Comparison of ENCODE assay signal across 8 cellular contexts in genomic region chr6:158026901-158027589, GRCh38. TPM values are rescaled to one million over a fixed set of nuclear protein-coding genes. Genes with fewer than 3 reads are reported as not detected.
DNase-seq lines count a peak whose midpoint lies in the region; ATAC-seq and TF ChIP-seq lines count a peak whose summit lies in the region.

No MANE protein-coding gene starts in this region.

- H3K27ac ChIP-seq in DOHH2 (ENCODE audit: low read depth, low read length): no peak overlapping the region
- no peak overlapping the region for H3K27ac ChIP-seq in endodermal cell (ENCODE audit: low read depth, low read length)
- H3K27ac ChIP-seq in rectal smooth muscle tissue (ENCODE audit: low read depth, low read length): peak overlapping the region; percentile 42

- no peaks in the 10 kb centered on the region for H3F3A ChIP-seq in DOHH2 (ENCODE audit: control insufficient read depth, insufficient read depth)
- no peaks in the 10 kb centered on the region for H3F3A ChIP-seq in Loucy (ENCODE audit: low read depth)

- H3K9ac ChIP-seq in Loucy (ENCODE audit: low read depth, low read length, poor library complexity, severe bottlenecking): peak overlapping the region; percentile 61
- H3K9ac ChIP-seq in endodermal cell (ENCODE audit: extremely low read depth, low read length, poor library complexity, severe bottlenecking): peak overlapping the region; percentile 11
- H3K9ac ChIP-seq in rectal smooth muscle tissue (ENCODE audit: low read length): no peak overlapping the region

- no peaks in the 10 kb centered on the region for H3K27me3 Mint-ChIP-seq in endodermal cell (ENCODE audit: insufficient read depth)

- H3K4me1 Mint-ChIP-seq in endodermal cell: peaks cover 7% of the 10 kb centered on the region

- peaks cover 10% of the 10 kb centered on the region for H3K4me1 ChIP-seq in DOHH2 (ENCODE audit: control insufficient read depth, low read length)
- H3K4me1 ChIP-seq in Loucy (ENCODE audit: insufficient read depth, low read length, poor library complexity, severe bottlenecking): peaks cover 37% of the 10 kb centered on the region
- no peaks in the 10 kb centered on the region for H3K4me1 ChIP-seq in endodermal cell (ENCODE audit: control insufficient read depth, insufficient read depth, low read length)
- peaks cover 13% of the 10 kb centered on the region for H3K4me1 ChIP-seq in rectal smooth muscle tissue (ENCODE audit: control insufficient read depth, insufficient read depth, low read length)

- H4K20me1 ChIP-seq in DOHH2 (ENCODE audit: control insufficient read depth, insufficient read depth, low read depth, low read length) (no peaks in the 10 kb centered on the region), Loucy (ENCODE audit: insufficient read depth, low read length, poor library complexity, severe bottlenecking) (peaks cover 13% of the 10 kb centered on the region)

- H2AFZ ChIP-seq in Loucy (ENCODE audit: low read length): 0 out of 2 replicates have a peak overlapping the region, but pooled peaks have one; percentile 16

- peak overlapping the region; percentile 52 for H3K4me2 ChIP-seq in DOHH2 (ENCODE audit: low read length)
- peak overlapping the region; percentile 87 for H3K4me2 ChIP-seq in Loucy (ENCODE audit: low read depth, low read length, poor library complexity, severe bottlenecking)

- H3K4me3 ChIP-seq in DOHH2 (ENCODE audit: low read length): peak overlapping the region; percentile 40; the same call in 1 of the 2 replicates
- H3K4me3 ChIP-seq in Loucy (ENCODE audit: low read length, poor library complexity, severe bottlenecking): peak overlapping the region; percentile 69
- H3K4me3 ChIP-seq in endodermal cell (ENCODE audit: low read length): no peak overlapping the region
- no peak overlapping the region for H3K4me3 ChIP-seq in rectal smooth muscle tissue (ENCODE audit: low read length)

- TF ChIP-seq CTCF in DOHH2 (IDR thresholded peaks at IDR 0.05; ENCODE audit: low read depth, low read length, poor library complexity, severe bottlenecking) (no peak), Loucy (conservative IDR thresholded peaks at IDR 0.05; ENCODE audit: low read length) (peak; percentile 52), endodermal cell (conservative IDR thresholded peaks at IDR 0.05) (no peak)

- no peaks in the 10 kb centered on the region for H3K9me3 Mint-ChIP-seq in endodermal cell

- H3K9me3 ChIP-seq in DOHH2 (ENCODE audit: control insufficient read depth, insufficient read depth, low read length) (no peaks in the 10 kb centered on the region), Loucy (ENCODE audit: insufficient read depth, low read depth, low read length) (no peaks in the 10 kb centered on the region), endodermal cell (ENCODE audit: control insufficient read depth, low read length) (no peaks in the 10 kb centered on the region)

- no peak overlapping the region for H3K4me3 Mint-ChIP-seq in endodermal cell

- no peaks in the 10 kb centered on the region for H3K79me2 ChIP-seq in DOHH2 (ENCODE audit: control insufficient read depth, low read length)
- peaks cover 10% of the 10 kb centered on the region; the same call in 1 of the 2 replicates for H3K79me2 ChIP-seq in Loucy (ENCODE audit: insufficient read depth, low read length)

- no peaks in the 10 kb centered on the region for H3K27me3 ChIP-seq in DOHH2 (ENCODE audit: control insufficient read depth, low read length)
- no peaks in the 10 kb centered on the region for H3K27me3 ChIP-seq in Loucy (ENCODE audit: insufficient read depth, low read length, poor library complexity, severe bottlenecking)
- no peaks in the 10 kb centered on the region for H3K27me3 ChIP-seq in endodermal cell (ENCODE audit: control insufficient read depth, insufficient read depth, low read length, poor library complexity, severe bottlenecking)
- H3K27me3 ChIP-seq in rectal smooth muscle tissue (ENCODE audit: control insufficient read depth, insufficient read depth, low read length): no peaks in the 10 kb centered on the region

- in situ Hi-C loops in G401 (cut with HindIII; ENCODE audit: low sequenced_read_pairs): no loop called here

- ATAC-seq in GM18861 (IDR thresholded peaks at IDR 0.05; ENCODE audit: unreplicated experiment): no peak

- peak overlapping the region; percentile 57 for H3K27ac Mint-ChIP-seq in endodermal cell

- no peaks in the 10 kb centered on the region for H3K9me2 ChIP-seq in DOHH2 (replicated peaks; ENCODE audit: control insufficient read depth, low read length)
- no peaks in the 10 kb centered on the region for H3K9me2 ChIP-seq in Loucy (replicated peaks; ENCODE audit: low read depth, low read length)

- H3K36me3 ChIP-seq in DOHH2 (ENCODE audit: control insufficient read depth, low read length): no peaks in the 10 kb centered on the region
- no peaks in the 10 kb centered on the region for H3K36me3 ChIP-seq in Loucy (ENCODE audit: insufficient read depth, low read length)
- H3K36me3 ChIP-seq in endodermal cell (ENCODE audit: control insufficient read depth, insufficient read depth, low read length): peaks cover 8% of the 10 kb centered on the region
- no peaks in the 10 kb centered on the region for H3K36me3 ChIP-seq in rectal smooth muscle tissue (ENCODE audit: control insufficient read depth, insufficient read depth, low read length)

- peaks cover 10% of the 10 kb centered on the region for H3K36me3 Mint-ChIP-seq in endodermal cell (ENCODE audit: low read depth)

- WGBS in endodermal cell (ENCODE audit: insufficient coverage in 1 of 2, insufficient read length in 1 of 2), 2 experiments: 94 to 96% methylated on average over 22 to 23 of the region's 23 CpGs

- DNase-seq in endodermal cell (no peak), mesenteric fat pad (ENCODE audit: low spot score) (no peak), NCI-H187 treated with DMSO at 0.1 percent for 48 hours (lab: John Stamatoyannopoulos, UW) (no peak), G401 (ENCODE audit: low spot score) (no peak)

RNA-seq across cellular contexts. Expression of gene SYNJ2, which starts 45.4 kb away (rescaled TPM):
- total RNA-seq in endodermal cell: 10 to 100 TPM; 21.2 to 32.8 TPM
- polyA plus RNA-seq in endodermal cell (2013, experiment 1 of 2): 4.3 TPM
- 4.7 TPM for polyA plus RNA-seq in endodermal cell (2013, experiment 2 of 2)
- total RNA-seq in mesenteric fat pad: 7.5 TPM
- 12.2 and 16.9 TPM in 2 replicates for total RNA-seq in G401 (2014; rRNA removed; shearing (Covaris generic))

Comparison
In these comparisons a context has a peak if more than half of its experiments do, and no peak if none do; other contexts are left out.
1. H3K4me3 ChIP-seq: peak in DOHH2 (single experiment) and Loucy (single experiment); none in endodermal cell (single experiment) and rectal smooth muscle tissue (single experiment).